ENCODE assay signal across 12 cellular contexts in genomic region chr11:61697764-61698163, GRCh38. TPM values are rescaled to one million over a fixed set of nuclear protein-coding genes. Genes with fewer than 3 reads are reported as not detected.
DNase-seq lines count a peak whose midpoint lies in the region; ATAC-seq and TF ChIP-seq lines count a peak whose summit lies in the region.
"Had no signal": no experiment of that assay in that cellular context is flagged by ENCODE, and none has a peak within 500 bp of the region (broad histone marks: within the 10 kb centered on the region; RNA-seq: fewer than 3 reads in every experiment).

No MANE protein-coding gene starts in this region.

- no peaks in the 10 kb centered on the region for H3K36me3 ChIP-seq in lower lobe of right lung
- no peaks in the 10 kb centered on the region for H3K36me3 ChIP-seq in upper lobe of right lung

- H3K9me3 ChIP-seq in T-helper 17 cell (ENCODE audit: control insufficient read depth, low read length, poor library complexity, severe bottlenecking) (no peaks in the 10 kb centered on the region), lower lobe of right lung (no peaks in the 10 kb centered on the region), upper lobe of right lung (no peaks in the 10 kb centered on the region)

- H3K4me1 ChIP-seq in lower lobe of right lung: peaks cover 90% of the 10 kb centered on the region
- H3K4me1 ChIP-seq in upper lobe of right lung: peaks cover 61% of the 10 kb centered on the region
- H3K4me1 ChIP-seq: parathyroid adenoma had no signal

- peak overlapping the region; percentile 97 for H3K27ac Mint-ChIP-seq in T-helper 17 cell
- H3K27ac Mint-ChIP-seq: GM23338 had no signal

- H3K4me3 Mint-ChIP-seq in T-helper 17 cell: peak overlapping the region; percentile 67
- H3K4me3 Mint-ChIP-seq: GM23338 had no signal

- H3K27me3 ChIP-seq in lower lobe of right lung (ENCODE audit: low read depth): no peaks in the 10 kb centered on the region
- H3K27me3 ChIP-seq in upper lobe of right lung: no peaks in the 10 kb centered on the region

- no peaks in the 10 kb centered on the region for H3K27me3 Mint-ChIP-seq in T-helper 17 cell

- no peaks in the 10 kb centered on the region for H3K36me3 Mint-ChIP-seq in T-helper 17 cell (ENCODE audit: low read depth)

- H3K4me3 ChIP-seq in lower lobe of right lung (no peak overlapping the region), upper lobe of right lung (no peak overlapping the region)
- H3K4me3 ChIP-seq: GM23338 had no signal

- intact Hi-C loops in left ventricle myocardium superior (cut with micrococcal nuclease) (no loop called here), left cardiac atrium (cut with DNase I) (no loop called here), lower lobe of right lung (cut with DNase I) (no loop called here), upper lobe of right lung (cut with DNase I) (no loop called here), posterior vena cava (cut with DNase I) (no loop called here)

- peaks cover 21% of the 10 kb centered on the region for H3K4me1 Mint-ChIP-seq in T-helper 17 cell

- DNase-seq in left ventricle myocardium superior (peak; percentile 5), left cardiac atrium (no peak), T-helper 17 cell (no peak), lower lobe of right lung (no peak), upper lobe of right lung (no peak), COLO829 (ENCODE audit: low spot score) (no peak), posterior vena cava (ENCODE audit: low spot score) (no peak)
- no peak for DNase-seq in activated CD4-positive, CD25-positive, alpha-beta regulatory T cell (lab: John Stamatoyannopoulos, UW)
- DNase-seq: activated naive CD4-positive, alpha-beta T cell treated with Interleukin-2 at 50 U/mL for 16 hours; stimulated activated CD4-positive, alpha-beta T cell treated with anti-CD3 and anti-CD28 coated beads, Interleukin-2, amount 100 ng/mL, for 24 hours had no signal

- H3K27ac ChIP-seq in lower lobe of right lung (peak overlapping the region; percentile 77), upper lobe of right lung (peak overlapping the region; percentile 42)
- H3K27ac ChIP-seq: parathyroid adenoma had no signal

- TF ChIP-seq CTCF in lower lobe of right lung (IDR thresholded peaks at IDR 0.05): no peak
- TF ChIP-seq CTCF in upper lobe of right lung (IDR thresholded peaks at IDR 0.05): no peak

- ATAC-seq in left ventricle myocardium superior (no peak), left cardiac atrium (no peak), T-helper 17 cell (no peak), lower lobe of right lung (no peak), upper lobe of right lung (no peak)
- ATAC-seq: GM23338 had no signal

RNA-seq across cellular contexts. Expression of gene DAGLA, which starts 17.6 kb away (rescaled TPM):
- total RNA-seq in left ventricle myocardium superior (5.5 TPM), left cardiac atrium (1 to 10 TPM; 4.1 to 5.0 TPM), T-helper 17 cell (1 to 10 TPM; 1.3 to 2.1 TPM), lower lobe of right lung (7.1 TPM), upper lobe of right lung (6.0 TPM), posterior vena cava (1 to 10 TPM; 1.8 to 2.4 TPM)

RNA-seq across cellular contexts. Expression of gene MYRF, which starts 54.7 kb away (rescaled TPM):
- 2.1 TPM for total RNA-seq in left ventricle myocardium superior
- 1 to 10 TPM; 4.0 to 5.0 TPM for total RNA-seq in left cardiac atrium
- 1 to 10 TPM in 1 of 2 donors, under 1 TPM in 1; 0.47 to 1.5 TPM for total RNA-seq in T-helper 17 cell
- 37.9 TPM for total RNA-seq in lower lobe of right lung
- 62.6 TPM for total RNA-seq in upper lobe of right lung
- total RNA-seq in posterior vena cava: 1 to 10 TPM; 3.1 to 3.7 TPM
